Comparison of ENCODE assay signal across 18 cellular contexts in the genomic region with DNA sequence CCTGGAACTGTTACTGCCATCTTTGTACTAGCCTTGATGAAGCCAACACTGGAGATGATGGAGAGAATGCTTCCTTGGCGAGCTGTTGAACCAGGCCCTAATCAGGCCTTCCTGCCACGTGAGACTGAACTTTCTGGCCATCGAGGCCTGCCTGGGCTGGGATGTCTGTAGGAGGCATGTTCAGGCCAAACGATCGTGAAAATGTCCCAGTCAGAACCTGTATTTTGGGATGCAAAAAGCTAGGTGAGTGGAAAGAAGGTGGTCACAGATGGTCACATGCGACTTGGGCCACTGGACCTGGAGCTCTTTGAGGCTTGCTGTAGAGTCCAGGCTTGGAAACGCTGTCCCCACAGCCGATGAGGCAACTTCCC. TPM values are rescaled to one million over a fixed set of nuclear protein-coding genes. Genes with fewer than 3 reads are reported as not detected.
DNase-seq lines count a peak whose midpoint lies in the region; ATAC-seq and TF ChIP-seq lines count a peak whose summit lies in the region.
"Had no signal": no experiment of that assay in that cellular context is flagged by ENCODE, and none has a peak within 500 bp of the region (broad histone marks: within the 10 kb centered on the region; RNA-seq: fewer than 3 reads in every experiment).

No MANE protein-coding gene starts in this region.

- TF ChIP-seq CTCF in ovary (IDR thresholded peaks at IDR 0.05) (no peak), type B pancreatic cell (conservative IDR thresholded peaks at IDR 0.05) (no peak)

- H3K27ac Mint-ChIP-seq in activated naive CD8-positive, alpha-beta T cell treated with anti-CD3 and anti-CD28 coated beads, Interleukin-2, amount 10 ng/mL, durations not matched to agents 7 days and 5 days = peak overlapping the region; percentile 48
- no peak overlapping the region for H3K27ac Mint-ChIP-seq in activated naive CD8-positive, alpha-beta T cell treated with anti-CD3 and anti-CD28 coated beads for 36 hours
- peak overlapping the region; percentile 50 for H3K27ac Mint-ChIP-seq in type B pancreatic cell
- H3K27ac Mint-ChIP-seq: immature natural killer cell had no signal

- H3K36me3 ChIP-seq in duodenal mucosa (ENCODE audit: control insufficient read depth in 1 of 2, insufficient read depth in 2 of 2, low read length in 2 of 2) (peaks cover 10 to 67% of the 10 kb centered on the region in 2 donors), ovary (no peaks in the 10 kb centered on the region)

- POLR2A ChIA-PET in activated naive CD8-positive, alpha-beta T cell treated with anti-CD3 and anti-CD28 coated beads, Interleukin-2, amount 10 ng/mL, durations not matched to agents 7 days and 5 days (lab: Charles Lee) = interaction anchor here (0.6 kb wide), 1 partner anchor 42 kb away, joined by 4 read pairs; no protein-coding TSS in a partner anchor

- H3K27me3 Mint-ChIP-seq in activated naive CD8-positive, alpha-beta T cell treated with anti-CD3 and anti-CD28 coated beads, Interleukin-2, amount 10 ng/mL, durations not matched to agents 7 days and 5 days = no peaks in the 10 kb centered on the region
- H3K27me3 Mint-ChIP-seq in activated naive CD8-positive, alpha-beta T cell treated with anti-CD3 and anti-CD28 coated beads for 36 hours = no peaks in the 10 kb centered on the region
- no peaks in the 10 kb centered on the region for H3K27me3 Mint-ChIP-seq in type B pancreatic cell

- H3K4me1 Mint-ChIP-seq in activated naive CD8-positive, alpha-beta T cell treated with anti-CD3 and anti-CD28 coated beads, Interleukin-2, amount 10 ng/mL, durations not matched to agents 7 days and 5 days = no peaks in the 10 kb centered on the region
- H3K4me1 Mint-ChIP-seq in activated naive CD8-positive, alpha-beta T cell treated with anti-CD3 and anti-CD28 coated beads for 36 hours = no peaks in the 10 kb centered on the region
- H3K4me1 Mint-ChIP-seq in type B pancreatic cell (ENCODE audit: unreplicated experiment) = peaks cover 11% of the 10 kb centered on the region
- H3K4me1 Mint-ChIP-seq: immature natural killer cell had no signal

- no peaks in the 10 kb centered on the region for H3K9me3 Mint-ChIP-seq in activated naive CD8-positive, alpha-beta T cell treated with anti-CD3 and anti-CD28 coated beads, Interleukin-2, amount 10 ng/mL, durations not matched to agents 7 days and 5 days
- H3K9me3 Mint-ChIP-seq in activated naive CD8-positive, alpha-beta T cell treated with anti-CD3 and anti-CD28 coated beads for 36 hours = no peaks in the 10 kb centered on the region
- H3K9me3 Mint-ChIP-seq in type B pancreatic cell = no peaks in the 10 kb centered on the region
- H3K9me3 Mint-ChIP-seq: immature natural killer cell had no signal

- H3K27me3 ChIP-seq in duodenal mucosa (ENCODE audit: control insufficient read depth in 1 of 2, insufficient read depth in 2 of 2, low read length in 2 of 2) (no peaks in the 10 kb centered on the region), ovary (no peaks in the 10 kb centered on the region)
- H3K27me3 ChIP-seq: foreskin keratinocyte had no signal

- no peak for DNase-seq in activated naive CD8-positive, alpha-beta T cell treated with anti-CD3 and anti-CD28 coated beads, Interleukin-2, amount 10 ng/mL, durations not matched to agents 7 days and 5 days
- DNase-seq in activated naive CD8-positive, alpha-beta T cell treated with anti-CD3 and anti-CD28 coated beads for 36 hours = no peak
- DNase-seq in ovary (no peak), type B pancreatic cell (ENCODE audit: extremely low spot score, unreplicated experiment) (no peak), HPDE6-E6E7 (ENCODE audit: extremely low spot score) (no peak)
- DNase-seq: activated CD4-positive, CD25-positive, alpha-beta regulatory T cell; Caco-2; immature natural killer cell; KG1; NCI-H1417; NCI-H446; OCI-M1; stimulated activated CD4-positive, alpha-beta T cell treated with anti-CD3 and anti-CD28 coated beads, Interleukin-2, amount 100 ng/mL, for 48 hours had no signal

- TF ChIP-seq POLR2A in ovary (IDR thresholded peaks at IDR 0.05) = no peak

- H3K4me3 Mint-ChIP-seq in activated naive CD8-positive, alpha-beta T cell treated with anti-CD3 and anti-CD28 coated beads, Interleukin-2, amount 10 ng/mL, durations not matched to agents 7 days and 5 days = no peak overlapping the region
- no peak overlapping the region for H3K4me3 Mint-ChIP-seq in activated naive CD8-positive, alpha-beta T cell treated with anti-CD3 and anti-CD28 coated beads for 36 hours
- H3K4me3 Mint-ChIP-seq in type B pancreatic cell = no peak overlapping the region
- H3K4me3 Mint-ChIP-seq: immature natural killer cell had no signal

- H3K4me3 ChIP-seq in duodenal mucosa (ENCODE audit: low read depth in 1 of 2, low read length in 2 of 2) = no peak overlapping the region
- H3K4me3 ChIP-seq in ovary = no peak overlapping the region
- H3K4me3 ChIP-seq: prostate gland had no signal

- H3K9ac ChIP-seq in duodenal mucosa (ENCODE audit: low read depth in 1 of 2, low read length in 2 of 2) = no peak overlapping the region

- intact Hi-C loops in ovary (cut with DNase I) = loop anchor here in 1 of 4 donors (10.0 kb wide), 1 partner anchor 90 kb away; no protein-coding TSS in a partner anchor

- WGBS in ovary, 3 donors = 92 to 95% (median 95%) methylated on average over 8 of the region's 8 CpGs

- H3K4me1 ChIP-seq in duodenal mucosa (ENCODE audit: control insufficient read depth in 1 of 2, insufficient read depth in 2 of 2, low read length in 2 of 2) (peaks cover 11% of the 10 kb centered on the region in 2 donors), ovary (ENCODE audit: insufficient read depth) (peaks cover 16% of the 10 kb centered on the region)
- H3K4me1 ChIP-seq: foreskin keratinocyte, prostate gland had no signal

- H3K27ac ChIP-seq in duodenal mucosa (ENCODE audit: low read depth, low read length) (peak overlapping the region; percentile 47), ovary (peak overlapping the region; percentile 63 to 84)
- H3K27ac ChIP-seq: foreskin keratinocyte, prostate gland had no signal

- H3K9me3 ChIP-seq in duodenal mucosa (ENCODE audit: control insufficient read depth in 1 of 2, low read length in 2 of 2) (no peaks in the 10 kb centered on the region), ovary (no peaks in the 10 kb centered on the region)
- H3K9me3 ChIP-seq: Caco-2, prostate gland had no signal

- H3K36me3 Mint-ChIP-seq in activated naive CD8-positive, alpha-beta T cell treated with anti-CD3 and anti-CD28 coated beads, Interleukin-2, amount 10 ng/mL, durations not matched to agents 7 days and 5 days = peaks cover 29% of the 10 kb centered on the region
- H3K36me3 Mint-ChIP-seq in activated naive CD8-positive, alpha-beta T cell treated with anti-CD3 and anti-CD28 coated beads for 36 hours = peaks cover 46% of the 10 kb centered on the region
- peaks cover 36% of the 10 kb centered on the region for H3K36me3 Mint-ChIP-seq in type B pancreatic cell

- ATAC-seq in activated naive CD8-positive, alpha-beta T cell treated with anti-CD3 and anti-CD28 coated beads, Interleukin-2, amount 10 ng/mL, durations not matched to agents 7 days and 5 days (ENCODE audit: low read depth) = no peak
- ATAC-seq in GM21515 (IDR thresholded peaks at IDR 0.05; ENCODE audit: unreplicated experiment) (no peak), GM19463 (IDR thresholded peaks at IDR 0.05; ENCODE audit: unreplicated experiment) (no peak)

- TF ChIP-seq EP300 in ovary (IDR thresholded peaks at IDR 0.05) = no peak

RNA-seq across cellular contexts. Expression of gene KNOP1, which starts 12.9 kb away (rescaled TPM):
- 10 to 100 TPM; 17.4 to 17.9 TPM for total RNA-seq in activated naive CD8-positive, alpha-beta T cell treated with anti-CD3 and anti-CD28 coated beads, Interleukin-2, amount 10 ng/mL, durations not matched to agents 7 days and 5 days
- 10 to 100 TPM; 32.0 to 34.4 TPM for total RNA-seq in activated naive CD8-positive, alpha-beta T cell treated with anti-CD3 and anti-CD28 coated beads for 36 hours
- 10 to 100 TPM in 6 of 7 donors, 1 to 10 TPM in 1; 6.4 to 21.9 (median 16.7) TPM for total RNA-seq in ovary
- polyA plus RNA-seq in ovary = 10 to 100 TPM; 19.3 to 29.9 TPM
- 44.1 and 54.9 TPM in 2 replicates for total RNA-seq in type B pancreatic cell (ENCODE audit: low replicate concordance)

RNA-seq across cellular contexts. Expression of gene IQCK, which starts 13.0 kb away (rescaled TPM):
- 1 to 10 TPM; 1.6 to 2.1 TPM for total RNA-seq in activated naive CD8-positive, alpha-beta T cell treated with anti-CD3 and anti-CD28 coated beads, Interleukin-2, amount 10 ng/mL, durations not matched to agents 7 days and 5 days
- 1 to 10 TPM; 3.3 to 4.0 TPM for total RNA-seq in activated naive CD8-positive, alpha-beta T cell treated with anti-CD3 and anti-CD28 coated beads for 36 hours
- total RNA-seq in ovary (10 to 100 TPM; 14.3 to 52.8 (median 18.0) TPM), type B pancreatic cell (ENCODE audit: low replicate concordance) (11.8 and 23.0 TPM in 2 replicates)
- 10 to 100 TPM; 16.5 to 25.0 TPM for polyA plus RNA-seq in ovary
